Comparison of ENCODE assay signal across 8 cellular contexts in genomic region chr3:86991482-86991815, GRCh38. TPM values are rescaled to one million over a fixed set of nuclear protein-coding genes. Genes with fewer than 3 reads are reported as not detected.
DNase-seq lines count a peak whose midpoint lies in the region; ATAC-seq and TF ChIP-seq lines count a peak whose summit lies in the region.

No MANE protein-coding gene starts in this region.

- H3K4me3 ChIP-seq in SK-N-MC = peak overlapping the region; percentile 87
- H3K4me3 ChIP-seq in gastroesophageal sphincter = peak overlapping the region; percentile 49 to 79
- H3K4me3 ChIP-seq in rectal smooth muscle tissue (ENCODE audit: low read length) = peak overlapping the region; percentile 82

- intact Hi-C loops in activated naive CD4-positive, alpha-beta T cell treated with anti-CD3 and anti-CD28 coated beads for 36 hours (cut with micrococcal nuclease) = loop anchor here (5.0 kb wide), 1 partner anchor 91 kb away; no protein-coding TSS in a partner anchor

- no peak for DNase-seq in SK-N-MC (ENCODE audit: low read depth, low spot score)
- DNase-seq in Ammon's horn (ENCODE audit: low spot score) = no peak
- DNase-seq in AG08396 (ENCODE audit: low spot score) = no peak
- DNase-seq in activated naive CD4-positive, alpha-beta T cell treated with anti-CD3 and anti-CD28 coated beads for 36 hours = no peak

- H3K9ac ChIP-seq in SK-N-MC (ENCODE audit: insufficient read length) (peak overlapping the region; percentile 38), rectal smooth muscle tissue (ENCODE audit: low read length) (no peak overlapping the region)

- H3K27ac ChIP-seq in SK-N-MC (peak overlapping the region; percentile 21; the same call in 1 of the 2 replicates), gastroesophageal sphincter (peak overlapping the region in 3 of 4 donors; percentile 82 to 90 (median 89)), rectal smooth muscle tissue (ENCODE audit: low read depth, low read length) (peak overlapping the region; percentile 88)

- peak; percentile 6 for ATAC-seq in GM18511 (IDR thresholded peaks at IDR 0.05; ENCODE audit: unreplicated experiment)
- ATAC-seq in gastroesophageal sphincter = no peak
- no peak for ATAC-seq in GM21723 (IDR thresholded peaks at IDR 0.05; ENCODE audit: unreplicated experiment)

- H3K9me3 Mint-ChIP-seq in activated naive CD4-positive, alpha-beta T cell treated with anti-CD3 and anti-CD28 coated beads for 36 hours = no peaks in the 10 kb centered on the region

- TF ChIP-seq CTCF in gastroesophageal sphincter (IDR thresholded peaks at IDR 0.05) = no peak

- H3K36me3 ChIP-seq in SK-N-MC (ENCODE audit: insufficient read depth, low read length) (no peaks in the 10 kb centered on the region), gastroesophageal sphincter (no peaks in the 10 kb centered on the region), rectal smooth muscle tissue (ENCODE audit: control insufficient read depth, insufficient read depth, low read length) (no peaks in the 10 kb centered on the region)

- TF ChIP-seq POLR2A in gastroesophageal sphincter (IDR thresholded peaks at IDR 0.05) = no peak

- 0 to 8% methylated on average over 2 to 5 of the region's 7 CpGs for WGBS in gastroesophageal sphincter (ENCODE audit: low coverage in 1 of 2), 2 donors

- CTCF ChIA-PET in activated naive CD4-positive, alpha-beta T cell treated with anti-CD3 and anti-CD28 coated beads for 36 hours (lab: Charles Lee) = interaction anchor here (0.6 to 0.8 kb wide), 2 partner anchors 10 to 24 kb away, joined by 3 to 4 read pairs; no protein-coding TSS in a partner anchor

- H3K4me3 Mint-ChIP-seq in activated naive CD4-positive, alpha-beta T cell treated with anti-CD3 and anti-CD28 coated beads for 36 hours = no peak overlapping the region

- H3K4me1 ChIP-seq in gastroesophageal sphincter = peaks cover 0 to 46% (median 0%) of the 10 kb centered on the region in 3 donors
- H3K4me1 ChIP-seq in rectal smooth muscle tissue (ENCODE audit: control insufficient read depth, insufficient read depth, low read length) = peaks cover 19% of the 10 kb centered on the region

- no peak for TF ChIP-seq EP300 in gastroesophageal sphincter (IDR thresholded peaks at IDR 0.05)

- H3K27me3 ChIP-seq in gastroesophageal sphincter (peaks cover 23% of the 10 kb centered on the region), rectal smooth muscle tissue (ENCODE audit: control insufficient read depth, insufficient read depth, low read length) (peaks cover 5% of the 10 kb centered on the region)

- peaks cover 34% of the 10 kb centered on the region for H3K27me3 Mint-ChIP-seq in activated naive CD4-positive, alpha-beta T cell treated with anti-CD3 and anti-CD28 coated beads for 36 hours (ENCODE audit: low read depth)

- H3K4me1 Mint-ChIP-seq in activated naive CD4-positive, alpha-beta T cell treated with anti-CD3 and anti-CD28 coated beads for 36 hours (ENCODE audit: low read depth) = peaks cover 3% of the 10 kb centered on the region

- no peaks in the 10 kb centered on the region for H3K36me3 Mint-ChIP-seq in activated naive CD4-positive, alpha-beta T cell treated with anti-CD3 and anti-CD28 coated beads for 36 hours (ENCODE audit: low read depth)

- no peaks in the 10 kb centered on the region for H3K9me3 ChIP-seq in SK-N-MC (ENCODE audit: low read depth, low read length)
- H3K9me3 ChIP-seq in gastroesophageal sphincter = no peaks in the 10 kb centered on the region

- no peak overlapping the region for H3K27ac Mint-ChIP-seq in activated naive CD4-positive, alpha-beta T cell treated with anti-CD3 and anti-CD28 coated beads for 36 hours

RNA-seq across cellular contexts. Expression of gene VGLL3, which starts 0.5 kb away (rescaled TPM):
- 10 to 100 TPM; 12.5 to 43.3 (median 32.1) TPM for total RNA-seq in gastroesophageal sphincter
- not detected for total RNA-seq in activated naive CD4-positive, alpha-beta T cell treated with anti-CD3 and anti-CD28 coated beads for 36 hours

Comparison
In these comparisons a context has a peak if more than half of its experiments do, and no peak if none do; other contexts are left out.
1. H3K27ac ChIP-seq: peak in every context shown above with its lines; median percentile 89 in gastroesophageal sphincter; 88 in rectal smooth muscle tissue; 21 in SK-N-MC.
2. RNA of gene VGLL3, which starts 0.5 kb away (total RNA-seq): 12.5 to 43.3 TPM in gastroesophageal sphincter; not detected in activated naive CD4-positive, alpha-beta T cell treated with anti-CD3 and anti-CD28 coated beads for 36 hours; every median in the first group is over 10 times any median in the second.
3. Peak in every context shown above with its lines, with median percentiles within 50 percentile points of each other: H3K4me3 ChIP-seq.